ENCODE assay signal across 1 cellular context in the genomic region with DNA sequence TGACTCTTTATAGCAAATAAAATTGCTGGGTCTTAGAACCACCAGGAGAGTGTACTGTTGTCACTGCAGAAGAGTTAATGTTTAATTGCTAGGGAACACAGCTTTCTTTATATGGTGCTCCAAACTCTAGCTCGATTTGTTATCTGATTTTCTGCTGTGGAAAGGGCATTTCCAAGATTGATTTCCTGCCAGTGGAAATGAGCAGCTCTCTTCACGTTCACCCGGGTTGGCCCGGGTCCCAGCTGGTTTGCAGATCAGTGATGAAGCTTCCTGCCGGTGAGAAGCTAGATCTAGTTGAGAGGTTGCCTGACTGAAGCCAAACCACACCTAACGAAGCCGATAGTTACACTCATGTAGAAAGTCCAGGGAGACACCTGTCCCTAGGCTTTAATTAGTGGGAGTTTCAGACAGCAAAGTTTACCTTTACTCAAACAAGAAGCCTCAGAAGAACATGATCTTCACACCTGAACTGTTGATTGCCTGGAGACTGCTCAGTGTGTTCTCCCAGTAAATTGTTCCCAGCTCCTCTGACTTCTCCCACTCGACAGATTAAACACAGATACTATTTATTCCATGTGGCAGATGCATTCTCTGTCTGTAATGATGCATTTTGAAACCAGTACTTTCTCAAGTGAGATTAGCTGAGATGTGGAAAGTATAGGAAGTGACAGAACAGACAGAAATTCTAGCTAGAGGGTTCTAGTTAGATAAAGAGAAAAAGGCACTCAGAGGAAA.
TF ChIP-seq lines count a peak whose summit lies in the region.

No MANE protein-coding gene starts in this region.

TF ChIP-seq in HEK293, 187 proteins besides CTCF, POLR2A, EP300 and RAD21 (continued from another document):
- TF ChIP-seq, protein P1, sequence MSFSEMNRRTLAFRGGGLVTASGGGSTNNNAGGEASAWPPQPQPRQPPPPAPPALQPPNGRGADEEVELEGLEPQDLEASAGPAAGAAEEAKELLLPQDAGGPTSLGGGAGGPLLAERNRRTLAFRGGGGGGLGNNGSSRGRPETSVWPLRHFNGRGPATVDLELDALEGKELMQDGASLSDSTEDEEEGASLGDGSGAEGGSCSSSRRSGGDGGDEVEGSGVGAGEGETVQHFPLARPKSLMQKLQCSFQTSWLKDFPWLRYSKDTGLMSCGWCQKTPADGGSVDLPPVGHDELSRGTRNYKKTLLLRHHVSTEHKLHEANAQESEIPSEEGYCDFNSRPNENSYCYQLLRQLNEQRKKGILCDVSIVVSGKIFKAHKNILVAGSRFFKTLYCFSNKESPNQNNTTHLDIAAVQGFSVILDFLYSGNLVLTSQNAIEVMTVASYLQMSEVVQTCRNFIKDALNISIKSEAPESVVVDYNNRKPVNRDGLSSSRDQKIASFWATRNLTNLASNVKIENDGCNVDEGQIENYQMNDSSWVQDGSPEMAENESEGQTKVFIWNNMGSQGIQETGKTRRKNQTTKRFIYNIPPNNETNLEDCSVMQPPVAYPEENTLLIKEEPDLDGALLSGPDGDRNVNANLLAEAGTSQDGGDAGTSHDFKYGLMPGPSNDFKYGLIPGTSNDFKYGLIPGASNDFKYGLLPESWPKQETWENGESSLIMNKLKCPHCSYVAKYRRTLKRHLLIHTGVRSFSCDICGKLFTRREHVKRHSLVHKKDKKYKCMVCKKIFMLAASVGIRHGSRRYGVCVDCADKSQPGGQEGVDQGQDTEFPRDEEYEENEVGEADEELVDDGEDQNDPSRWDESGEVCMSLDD (tag by site-specific recombination; IDR thresholded peaks at IDR 0.05): no peak
- TF ChIP-seq, protein P2, sequence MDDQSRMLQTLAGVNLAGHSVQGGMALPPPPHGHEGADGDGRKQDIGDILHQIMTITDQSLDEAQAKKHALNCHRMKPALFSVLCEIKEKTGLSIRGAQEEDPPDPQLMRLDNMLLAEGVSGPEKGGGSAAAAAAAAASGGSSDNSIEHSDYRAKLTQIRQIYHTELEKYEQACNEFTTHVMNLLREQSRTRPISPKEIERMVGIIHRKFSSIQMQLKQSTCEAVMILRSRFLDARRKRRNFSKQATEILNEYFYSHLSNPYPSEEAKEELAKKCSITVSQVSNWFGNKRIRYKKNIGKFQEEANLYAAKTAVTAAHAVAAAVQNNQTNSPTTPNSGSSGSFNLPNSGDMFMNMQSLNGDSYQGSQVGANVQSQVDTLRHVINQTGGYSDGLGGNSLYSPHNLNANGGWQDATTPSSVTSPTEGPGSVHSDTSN (CRISPR knock-in tag; IDR thresholded peaks at IDR 0.05): no peak
- TF ChIP-seq ZNF664 (tag by site-specific recombination; IDR thresholded peaks at IDR 0.05) (no peak), ZNF843 (tag by site-specific recombination; IDR thresholded peaks at IDR 0.05) (no peak; the same call in 1 of the 2 replicates), ZNF112 (tag by site-specific recombination; IDR thresholded peaks at IDR 0.05) (no peak), ZNF501 (tag by site-specific recombination; IDR thresholded peaks at IDR 0.05) (no peak), ZNF600 (tag by site-specific recombination; IDR thresholded peaks at IDR 0.05) (peak; percentile 46), ZNF184 (tag by site-specific recombination; IDR thresholded peaks at IDR 0.05) (no peak), SP7 (tag by site-specific recombination; IDR thresholded peaks at IDR 0.05) (no peak), FEZF1 (tag by site-specific recombination; IDR thresholded peaks at IDR 0.05) (peak; percentile 83), ZNF654 (tag by site-specific recombination; IDR thresholded peaks at IDR 0.05; ENCODE audit: low read depth) (peak; percentile 23; the same call in 1 of the 2 replicates), ZNF175 (tag by site-specific recombination; IDR thresholded peaks at IDR 0.05) (no peak), KLF7 (tag by site-specific recombination; IDR thresholded peaks at IDR 0.05; ENCODE audit: borderline replicate concordance) (no peak), YY1 (tag by site-specific recombination; IDR thresholded peaks at IDR 0.05) (no peak), ZBTB20 (tag by site-specific recombination; IDR thresholded peaks at IDR 0.05) (peak; percentile 55; the same call in 1 of the 2 replicates), ZNF701 (tag by site-specific recombination; IDR thresholded peaks at IDR 0.05) (no peak), ZNF132 (tag by site-specific recombination; IDR thresholded peaks at IDR 0.05; ENCODE audit: borderline replicate concordance) (no peak), ZNF561 (tag by site-specific recombination; IDR thresholded peaks at IDR 0.05; ENCODE audit: borderline replicate concordance) (no peak), SCRT2 (tag by site-specific recombination; IDR thresholded peaks at IDR 0.05) (peak; percentile 32; the same call in 1 of the 2 replicates), ZBTB8A (tag by site-specific recombination; IDR thresholded peaks at IDR 0.05) (no peak)
- TF ChIP-seq, protein P3, sequence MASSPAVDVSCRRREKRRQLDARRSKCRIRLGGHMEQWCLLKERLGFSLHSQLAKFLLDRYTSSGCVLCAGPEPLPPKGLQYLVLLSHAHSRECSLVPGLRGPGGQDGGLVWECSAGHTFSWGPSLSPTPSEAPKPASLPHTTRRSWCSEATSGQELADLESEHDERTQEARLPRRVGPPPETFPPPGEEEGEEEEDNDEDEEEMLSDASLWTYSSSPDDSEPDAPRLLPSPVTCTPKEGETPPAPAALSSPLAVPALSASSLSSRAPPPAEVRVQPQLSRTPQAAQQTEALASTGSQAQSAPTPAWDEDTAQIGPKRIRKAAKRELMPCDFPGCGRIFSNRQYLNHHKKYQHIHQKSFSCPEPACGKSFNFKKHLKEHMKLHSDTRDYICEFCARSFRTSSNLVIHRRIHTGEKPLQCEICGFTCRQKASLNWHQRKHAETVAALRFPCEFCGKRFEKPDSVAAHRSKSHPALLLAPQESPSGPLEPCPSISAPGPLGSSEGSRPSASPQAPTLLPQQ (tag by site-specific recombination; IDR thresholded peaks at IDR 0.05): no peak
- TF ChIP-seq, protein P4, sequence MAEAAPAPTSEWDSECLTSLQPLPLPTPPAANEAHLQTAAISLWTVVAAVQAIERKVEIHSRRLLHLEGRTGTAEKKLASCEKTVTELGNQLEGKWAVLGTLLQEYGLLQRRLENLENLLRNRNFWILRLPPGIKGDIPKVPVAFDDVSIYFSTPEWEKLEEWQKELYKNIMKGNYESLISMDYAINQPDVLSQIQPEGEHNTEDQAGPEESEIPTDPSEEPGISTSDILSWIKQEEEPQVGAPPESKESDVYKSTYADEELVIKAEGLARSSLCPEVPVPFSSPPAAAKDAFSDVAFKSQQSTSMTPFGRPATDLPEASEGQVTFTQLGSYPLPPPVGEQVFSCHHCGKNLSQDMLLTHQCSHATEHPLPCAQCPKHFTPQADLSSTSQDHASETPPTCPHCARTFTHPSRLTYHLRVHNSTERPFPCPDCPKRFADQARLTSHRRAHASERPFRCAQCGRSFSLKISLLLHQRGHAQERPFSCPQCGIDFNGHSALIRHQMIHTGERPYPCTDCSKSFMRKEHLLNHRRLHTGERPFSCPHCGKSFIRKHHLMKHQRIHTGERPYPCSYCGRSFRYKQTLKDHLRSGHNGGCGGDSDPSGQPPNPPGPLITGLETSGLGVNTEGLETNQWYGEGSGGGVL (tag by site-specific recombination; IDR thresholded peaks at IDR 0.05): no peak
- TF ChIP-seq, protein P5, sequence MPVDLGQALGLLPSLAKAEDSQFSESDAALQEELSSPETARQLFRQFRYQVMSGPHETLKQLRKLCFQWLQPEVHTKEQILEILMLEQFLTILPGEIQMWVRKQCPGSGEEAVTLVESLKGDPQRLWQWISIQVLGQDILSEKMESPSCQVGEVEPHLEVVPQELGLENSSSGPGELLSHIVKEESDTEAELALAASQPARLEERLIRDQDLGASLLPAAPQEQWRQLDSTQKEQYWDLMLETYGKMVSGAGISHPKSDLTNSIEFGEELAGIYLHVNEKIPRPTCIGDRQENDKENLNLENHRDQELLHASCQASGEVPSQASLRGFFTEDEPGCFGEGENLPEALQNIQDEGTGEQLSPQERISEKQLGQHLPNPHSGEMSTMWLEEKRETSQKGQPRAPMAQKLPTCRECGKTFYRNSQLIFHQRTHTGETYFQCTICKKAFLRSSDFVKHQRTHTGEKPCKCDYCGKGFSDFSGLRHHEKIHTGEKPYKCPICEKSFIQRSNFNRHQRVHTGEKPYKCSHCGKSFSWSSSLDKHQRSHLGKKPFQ (tag by site-specific recombination; IDR thresholded peaks at IDR 0.05): no peak
- TF ChIP-seq, protein P6, sequence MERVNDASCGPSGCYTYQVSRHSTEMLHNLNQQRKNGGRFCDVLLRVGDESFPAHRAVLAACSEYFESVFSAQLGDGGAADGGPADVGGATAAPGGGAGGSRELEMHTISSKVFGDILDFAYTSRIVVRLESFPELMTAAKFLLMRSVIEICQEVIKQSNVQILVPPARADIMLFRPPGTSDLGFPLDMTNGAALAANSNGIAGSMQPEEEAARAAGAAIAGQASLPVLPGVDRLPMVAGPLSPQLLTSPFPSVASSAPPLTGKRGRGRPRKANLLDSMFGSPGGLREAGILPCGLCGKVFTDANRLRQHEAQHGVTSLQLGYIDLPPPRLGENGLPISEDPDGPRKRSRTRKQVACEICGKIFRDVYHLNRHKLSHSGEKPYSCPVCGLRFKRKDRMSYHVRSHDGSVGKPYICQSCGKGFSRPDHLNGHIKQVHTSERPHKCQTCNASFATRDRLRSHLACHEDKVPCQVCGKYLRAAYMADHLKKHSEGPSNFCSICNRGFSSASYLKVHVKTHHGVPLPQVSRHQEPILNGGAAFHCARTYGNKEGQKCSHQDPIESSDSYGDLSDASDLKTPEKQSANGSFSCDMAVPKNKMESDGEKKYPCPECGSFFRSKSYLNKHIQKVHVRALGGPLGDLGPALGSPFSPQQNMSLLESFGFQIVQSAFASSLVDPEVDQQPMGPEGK (tag by site-specific recombination; IDR thresholded peaks at IDR 0.05): no peak
- TF ChIP-seq, protein P7, sequence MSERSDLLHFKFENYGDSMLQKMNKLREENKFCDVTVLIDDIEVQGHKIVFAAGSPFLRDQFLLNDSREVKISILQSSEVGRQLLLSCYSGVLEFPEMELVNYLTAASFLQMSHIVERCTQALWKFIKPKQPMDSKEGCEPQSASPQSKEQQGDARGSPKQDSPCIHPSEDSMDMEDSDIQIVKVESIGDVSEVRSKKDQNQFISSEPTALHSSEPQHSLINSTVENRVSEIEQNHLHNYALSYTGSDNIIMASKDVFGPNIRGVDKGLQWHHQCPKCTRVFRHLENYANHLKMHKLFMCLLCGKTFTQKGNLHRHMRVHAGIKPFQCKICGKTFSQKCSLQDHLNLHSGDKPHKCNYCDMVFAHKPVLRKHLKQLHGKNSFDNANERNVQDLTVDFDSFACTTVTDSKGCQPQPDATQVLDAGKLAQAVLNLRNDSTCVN (tag by site-specific recombination; optimal IDR thresholded peaks at IDR 0.05): no peak
- TF ChIP-seq, protein P8, sequence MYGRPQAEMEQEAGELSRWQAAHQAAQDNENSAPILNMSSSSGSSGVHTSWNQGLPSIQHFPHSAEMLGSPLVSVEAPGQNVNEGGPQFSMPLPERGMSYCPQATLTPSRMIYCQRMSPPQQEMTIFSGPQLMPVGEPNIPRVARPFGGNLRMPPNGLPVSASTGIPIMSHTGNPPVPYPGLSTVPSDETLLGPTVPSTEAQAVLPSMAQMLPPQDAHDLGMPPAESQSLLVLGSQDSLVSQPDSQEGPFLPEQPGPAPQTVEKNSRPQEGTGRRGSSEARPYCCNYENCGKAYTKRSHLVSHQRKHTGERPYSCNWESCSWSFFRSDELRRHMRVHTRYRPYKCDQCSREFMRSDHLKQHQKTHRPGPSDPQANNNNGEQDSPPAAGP (tag by site-specific recombination; IDR thresholded peaks at IDR 0.05): no peak
- TF ChIP-seq, protein P9, sequence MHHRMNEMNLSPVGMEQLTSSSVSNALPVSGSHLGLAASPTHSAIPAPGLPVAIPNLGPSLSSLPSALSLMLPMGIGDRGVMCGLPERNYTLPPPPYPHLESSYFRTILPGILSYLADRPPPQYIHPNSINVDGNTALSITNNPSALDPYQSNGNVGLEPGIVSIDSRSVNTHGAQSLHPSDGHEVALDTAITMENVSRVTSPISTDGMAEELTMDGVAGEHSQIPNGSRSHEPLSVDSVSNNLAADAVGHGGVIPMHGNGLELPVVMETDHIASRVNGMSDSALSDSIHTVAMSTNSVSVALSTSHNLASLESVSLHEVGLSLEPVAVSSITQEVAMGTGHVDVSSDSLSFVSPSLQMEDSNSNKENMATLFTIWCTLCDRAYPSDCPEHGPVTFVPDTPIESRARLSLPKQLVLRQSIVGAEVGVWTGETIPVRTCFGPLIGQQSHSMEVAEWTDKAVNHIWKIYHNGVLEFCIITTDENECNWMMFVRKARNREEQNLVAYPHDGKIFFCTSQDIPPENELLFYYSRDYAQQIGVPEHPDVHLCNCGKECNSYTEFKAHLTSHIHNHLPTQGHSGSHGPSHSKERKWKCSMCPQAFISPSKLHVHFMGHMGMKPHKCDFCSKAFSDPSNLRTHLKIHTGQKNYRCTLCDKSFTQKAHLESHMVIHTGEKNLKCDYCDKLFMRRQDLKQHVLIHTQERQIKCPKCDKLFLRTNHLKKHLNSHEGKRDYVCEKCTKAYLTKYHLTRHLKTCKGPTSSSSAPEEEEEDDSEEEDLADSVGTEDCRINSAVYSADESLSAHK (tag by site-specific recombination; IDR thresholded peaks at IDR 0.05): no peak
- TF ChIP-seq, protein P10, sequence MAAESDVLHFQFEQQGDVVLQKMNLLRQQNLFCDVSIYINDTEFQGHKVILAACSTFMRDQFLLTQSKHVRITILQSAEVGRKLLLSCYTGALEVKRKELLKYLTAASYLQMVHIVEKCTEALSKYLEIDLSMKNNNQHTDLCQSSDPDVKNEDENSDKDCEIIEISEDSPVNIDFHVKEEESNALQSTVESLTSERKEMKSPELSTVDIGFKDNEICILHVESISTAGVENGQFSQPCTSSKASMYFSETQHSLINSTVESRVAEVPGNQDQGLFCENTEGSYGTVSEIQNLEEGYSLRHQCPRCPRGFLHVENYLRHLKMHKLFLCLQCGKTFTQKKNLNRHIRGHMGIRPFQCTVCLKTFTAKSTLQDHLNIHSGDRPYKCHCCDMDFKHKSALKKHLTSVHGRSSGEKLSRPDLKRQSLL (tag by site-specific recombination; IDR thresholded peaks at IDR 0.05): no peak
